15 cellular contexts compared by ENCODE assay signal in the genomic region with DNA sequence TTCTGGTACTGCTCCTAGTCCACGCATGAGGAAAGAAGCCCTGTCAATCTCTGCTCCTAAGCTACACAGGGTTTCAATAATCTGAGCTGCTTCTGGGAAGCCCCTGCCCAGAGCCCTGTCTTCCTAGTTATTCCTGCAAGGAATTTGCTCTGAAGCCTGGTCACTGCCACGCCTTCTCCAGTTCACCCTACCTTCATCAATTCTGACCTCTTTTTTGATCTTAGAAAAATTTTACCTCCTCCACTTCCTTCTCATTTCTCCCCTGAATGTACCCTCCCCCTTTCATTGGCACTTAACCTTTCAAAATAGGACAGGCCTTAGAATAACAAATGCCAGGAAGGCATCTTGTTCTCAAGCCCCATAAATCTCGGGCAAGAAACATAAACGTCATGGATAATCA. TPM values are rescaled to one million over a fixed set of nuclear protein-coding genes. Genes with fewer than 3 reads are reported as not detected.
A peak's percentile ranks its signal among the peaks of the same experiment; 100 is the strongest.
DNase-seq lines count a peak whose midpoint lies in the region; ATAC-seq, FAIRE-seq and TF ChIP-seq lines count a peak whose summit lies in the region.
"Had no signal": no experiment of that assay in that cellular context is flagged by ENCODE, and none has a peak within 500 bp of the region (broad histone marks: within the 10 kb centered on the region; RNA-seq: fewer than 3 reads in every experiment).

No MANE protein-coding gene starts in this region.

- no peaks in the 10 kb centered on the region for H3K9me1 ChIP-seq in endothelial cell of umbilical vein (replicated peaks; ENCODE audit: control insufficient read depth, extremely low read depth, insufficient read depth, low read length)

- no peaks in the 10 kb centered on the region for H3K36me3 ChIP-seq in endothelial cell of umbilical vein (ENCODE audit: control insufficient read depth in 2 of 2, extremely low read depth in 1 of 2, insufficient read depth in 2 of 2, low read length in 2 of 2)
- H3K36me3 ChIP-seq in upper lobe of left lung, result no peaks in the 10 kb centered on the region

- POLR2A ChIA-PET in endothelial cell of umbilical vein (lab: Charles Lee), result no interaction called here

- TF ChIP-seq CTCF in endothelial cell of umbilical vein (IDR thresholded peaks at IDR 0.05; ENCODE audit: extremely low read depth in 1 of 2, insufficient read depth in 1 of 2, low read depth in 1 of 2, low read length in 2 of 2) (no peak), nephron (IDR thresholded peaks at IDR 0.05; ENCODE audit: unreplicated experiment in 3 of 3) (no peak), upper lobe of left lung (IDR thresholded peaks at IDR 0.05) (no peak)

- no peak overlapping the region for H3K4me3 ChIP-seq in endothelial cell of umbilical vein (replicated peaks in 1 of 3; ENCODE audit: insufficient read depth in 1 of 3, low read depth in 1 of 3, low read length in 3 of 3)
- no peak overlapping the region for H3K4me3 ChIP-seq in upper lobe of left lung

- ATAC-seq in upper lobe of left lung (ENCODE audit: low FRiP score in 2 of 2) (no peak), GM21825 (IDR thresholded peaks at IDR 0.05; ENCODE audit: unreplicated experiment) (no peak)
- ATAC-seq: CD8-positive, alpha-beta T cell; PC-3 had no signal

- 43 to 44% methylated on average over 4 of the region's 4 CpGs for WGBS in upper lobe of left lung, 2 donors

- TF ChIP-seq EP300 in upper lobe of left lung (IDR thresholded peaks at IDR 0.05), result no peak

- H2AFZ ChIP-seq in endothelial cell of umbilical vein (ENCODE audit: low read depth, low read length), result peak overlapping the region; percentile 64

- H3K27ac ChIP-seq in endothelial cell of umbilical vein (ENCODE audit: insufficient read depth, low read depth, low read length) (no peak overlapping the region), upper lobe of left lung (peak overlapping the region; percentile 61 to 84 (median 73))

- H3K27me3 ChIP-seq in endothelial cell of umbilical vein (ENCODE audit: control insufficient read depth in 2 of 2, insufficient read depth in 2 of 2, low read length in 2 of 2), result no peaks in the 10 kb centered on the region
- H3K27me3 ChIP-seq in upper lobe of left lung, result no peaks in the 10 kb centered on the region

- no peak for TF ChIP-seq POLR2A in endothelial cell of umbilical vein (IDR thresholded peaks at IDR 0.05; ENCODE audit: low read depth, low read length)
- no peak for TF ChIP-seq POLR2A in upper lobe of left lung (IDR thresholded peaks at IDR 0.05)

- H3K4me1 ChIP-seq in endothelial cell of umbilical vein (ENCODE audit: control insufficient read depth, extremely low read depth, insufficient read depth, low read length) (no peaks in the 10 kb centered on the region), upper lobe of left lung (peaks cover 5 to 24% (median 15%) of the 10 kb centered on the region in 4 donors)

- no peak for DNase-seq in GM19239 (ENCODE audit: insufficient read length, low spot score)
- no peak for DNase-seq in endothelial cell of umbilical vein (ENCODE audit: low read depth, low spot score)
- DNase-seq in upper lobe of left lung, result no peak
- no peak for DNase-seq in GF-D8 (lab: John Stamatoyannopoulos, UW)
- DNase-seq in NCI-H2171 (lab: John Stamatoyannopoulos, UW), result no peak
- DNase-seq: ACHN; CD8-positive, alpha-beta T cell; H7; Kasumi-1; NCI-H1105 treated with DMSO at 0.1 percent for 48 hours; NCI-H187 treated with DMSO at 0.1 percent for 48 hours; NCI-H510A; PC-3 had no signal

- H3K9me3 ChIP-seq in endothelial cell of umbilical vein (replicated peaks; ENCODE audit: control insufficient read depth, insufficient read depth, low read length) (no peaks in the 10 kb centered on the region), upper lobe of left lung (no peaks in the 10 kb centered on the region)

- intact Hi-C loops in endothelial cell of umbilical vein (cut with micrococcal nuclease), result no loop called here

- no peaks in the 10 kb centered on the region for H4K20me1 ChIP-seq in endothelial cell of umbilical vein (replicated peaks; ENCODE audit: control insufficient read depth, extremely low read depth, insufficient read depth, low read length)

- FAIRE-seq in GM19239 (lab: Jason Lieb, UNC) (peak; percentile 76), endothelial cell of umbilical vein (lab: Jason Lieb, UNC) (no peak)

- no peaks in the 10 kb centered on the region for H3K79me2 ChIP-seq in endothelial cell of umbilical vein (ENCODE audit: control insufficient read depth, insufficient read depth, low read length)

- peaks cover 5% of the 10 kb centered on the region for H3K4me1 Mint-ChIP-seq in nephron

- H3K9me3 Mint-ChIP-seq in nephron, result peaks cover 6% of the 10 kb centered on the region

- no peaks in the 10 kb centered on the region for H3K36me3 Mint-ChIP-seq in nephron (ENCODE audit: low read depth)
- H3K36me3 Mint-ChIP-seq: CD8-positive, alpha-beta T cell had no signal

- no peak overlapping the region for H3K9ac ChIP-seq in endothelial cell of umbilical vein (replicated peaks; ENCODE audit: extremely low read depth, insufficient read depth, low read length)

- H3K27me3 Mint-ChIP-seq in nephron (ENCODE audit: low read depth), result no peaks in the 10 kb centered on the region

- H3K4me2 ChIP-seq in endothelial cell of umbilical vein (ENCODE audit: insufficient read depth, low read length), result no peak overlapping the region

- no TSS peak for BruUV-seq in endothelial cell of umbilical vein (replicated peaks; lab: Mats Ljungman, UMichigan)

- CTCF ChIA-PET in endothelial cell of umbilical vein (lab: Charles Lee), result no interaction called here

- dilution Hi-C loops in endothelial cell of umbilical vein (cut with MboI; ENCODE audit: extremely low pct_ligation_motif_present, low sequenced_read_pairs), result no loop called here

- H3K4me3 Mint-ChIP-seq in nephron, result no peak overlapping the region
- H3K4me3 Mint-ChIP-seq: CD8-positive, alpha-beta T cell had no signal

- H3K27ac Mint-ChIP-seq in nephron, result peak overlapping the region; percentile 46 to 80 (median 51)
- H3K27ac Mint-ChIP-seq: CD8-positive, alpha-beta T cell had no signal

TF ChIP-seq in endothelial cell of umbilical vein, 7 proteins besides CTCF, POLR2A, EP300 and RAD21:
- TF ChIP-seq, protein P1, sequence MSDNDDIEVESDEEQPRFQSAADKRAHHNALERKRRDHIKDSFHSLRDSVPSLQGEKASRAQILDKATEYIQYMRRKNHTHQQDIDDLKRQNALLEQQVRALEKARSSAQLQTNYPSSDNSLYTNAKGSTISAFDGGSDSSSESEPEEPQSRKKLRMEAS (IDR thresholded peaks at IDR 0.05; ENCODE audit: insufficient read depth, insufficient read length), result no peak
- TF ChIP-seq MYC (IDR thresholded peaks at IDR 0.05; ENCODE audit: low read depth, low read length) (no peak), JUN (IDR thresholded peaks at IDR 0.05; ENCODE audit: borderline replicate concordance, insufficient read depth, insufficient read length, low read depth) (no peak), EZH2 (IDR thresholded peaks at IDR 0.05; ENCODE audit: borderline replicate concordance, low read depth, low read length, severe bottlenecking) (no peak), FOS (IDR thresholded peaks at IDR 0.05; ENCODE audit: borderline replicate concordance, insufficient read depth, low read length) (no peak), POLR2AphosphoS5 (IDR thresholded peaks at IDR 0.05; ENCODE audit: insufficient read depth, low read depth, low read length) (no peak), GATA2 (IDR thresholded peaks at IDR 0.05; ENCODE audit: insufficient read depth, insufficient read length, low read depth, low read length) (no peak)
TF ChIP-seq in endothelial cell of umbilical vein: peak in this region for 0.

RNA-seq across cellular contexts. Expression of gene LRRK2, which starts 14.9 kb away (rescaled TPM):
- total RNA-seq in endothelial cell of umbilical vein, result 1.3 and 2.2 TPM in 2 replicates
- polyA plus RNA-seq in endothelial cell of umbilical vein, result 0.16 and 0.26 TPM in 2 replicates
- 0.19 and 0.20 TPM in 2 replicates for polyA plus RNA-seq in endothelial cell of umbilical vein (2011; cell fraction: cytosol; rRNA removed)
- 0.95 and 1.0 TPM in 2 replicates for polyA plus RNA-seq in endothelial cell of umbilical vein (2011; cell fraction: nucleus; rRNA removed)
- 0.27 and 0.31 TPM in 2 replicates for polyA plus RNA-seq in endothelial cell of umbilical vein (2012)
- polyA minus RNA-seq in endothelial cell of umbilical vein, result 0.70 and 1.4 TPM in 2 replicates
- not detected for polyA minus RNA-seq in endothelial cell of umbilical vein (2011; cell fraction: cytosol; rRNA and poly(A)+ RNA removed)
- polyA minus RNA-seq in endothelial cell of umbilical vein (2011; cell fraction: nucleus; rRNA and poly(A)+ RNA removed), result 2.2 and 2.5 TPM in 2 replicates
- 100 to 1,000 TPM; 232 to 719 (median 390) TPM for total RNA-seq in upper lobe of left lung

Comparison
In these comparisons a context has a peak if more than half of its experiments do, and no peak if none do; other contexts are left out.
1. RNA of gene LRRK2, which starts 14.9 kb away (total RNA-seq): 232 to 719 TPM in upper lobe of left lung; 1.3 to 2.2 TPM in endothelial cell of umbilical vein; every median in the first group is over 10 times any median in the second.